ENCODE assay signal across 7 cellular contexts in genomic region chr6:16226117-16227047, GRCh38. TPM values are rescaled to one million over a fixed set of nuclear protein-coding genes. Genes with fewer than 3 reads are reported as not detected.
DNase-seq lines count a peak whose midpoint lies in the region; ATAC-seq, FAIRE-seq and TF ChIP-seq lines count a peak whose summit lies in the region.
"Not testable (repeated sequence)": the region's sequence is repeated elsewhere in the genome, so short reads cannot be mapped to it uniquely, and the experiment has no call there.
"Had no signal": no experiment of that assay in that cellular context is flagged by ENCODE, and none has a peak within 500 bp of the region (broad histone marks: within the 10 kb centered on the region; RNA-seq: fewer than 3 reads in every experiment).

No MANE protein-coding gene starts in this region.

- H3K9me1 ChIP-seq in K562 (ENCODE audit: control insufficient read depth, insufficient read depth, low read length) = not testable (repeated sequence)

- CTCF ChIA-PET in HCT116 (lab: Charles Lee); K562 (lab: Yijun Ruan, JAX; ENCODE audit: low intra/inter-chr PET ratio): not testable (repeated sequence)

- not testable (repeated sequence) for DNase-seq in GM12891 (ENCODE audit: insufficient read length, low spot score); HCT116 (ENCODE audit: low read depth, low spot score); K562 (ENCODE audit: extremely low read depth in 1 of 4, low spot score in 3 of 4)
- DNase-seq in kidney = peak; percentile 66
- DNase-seq in mesenteric fat pad (ENCODE audit: low spot score) = peak; percentile 49
- peak; percentile 71 for DNase-seq in testis

- BruUV-seq in HCT116 (replicated peaks; lab: Mats Ljungman, UMichigan); K562 (replicated peaks; lab: Mats Ljungman, UMichigan): not testable (repeated sequence)

- 92% methylated on average over 22 of the region's 23 CpGs for WGBS in K562 (ENCODE audit: insufficient coverage, low coverage, missing lambda C conversion rate)
- 58 to 71% methylated on average over 12 to 23 of the region's 23 CpGs for WGBS in testis, 2 donors

- not testable (repeated sequence) for H3K36me3 ChIP-seq in HCT116 (ENCODE audit: control insufficient read depth in 1 of 2, insufficient read depth in 2 of 2, low read length in 2 of 2); K562 (ENCODE audit: control insufficient read depth, insufficient read depth, low read length); kidney (ENCODE audit: control insufficient read depth in 1 of 2, insufficient read depth in 2 of 2, low read length in 2 of 2); testis (ENCODE audit: low read depth, missing control alignments)

- not testable (repeated sequence) for TF ChIP-seq EP300 in K562 (IDR thresholded peaks at IDR 0.05; ENCODE audit: low read length)

- not testable (repeated sequence) for H3K9me3 ChIP-seq in HCT116 (ENCODE audit: control insufficient read depth in 1 of 2, insufficient read depth in 1 of 2, low read depth in 1 of 2, low read length in 2 of 2); K562 (replicated peaks; ENCODE audit: control insufficient read depth, insufficient read depth, low read depth, low read length); kidney (ENCODE audit: control insufficient read depth in 1 of 2, low read length in 2 of 2); testis

- FAIRE-seq in GM12891 (lab: Jason Lieb, UNC) = peak; percentile 5
- FAIRE-seq in K562 (lab: Jason Lieb, UNC); kidney (lab: Jason Lieb, UNC): not testable (repeated sequence)

- POLR2A ChIA-PET in HCT116 (lab: Charles Lee) = interaction anchor here (0.6 to 1.2 kb wide), 2 partner anchors 9 to 493 kb away, joined by 3 read pairs; no protein-coding TSS in a partner anchor
- POLR2A ChIA-PET in K562 (lab: Yijun Ruan, JAX) = interaction anchor here (0.6 to 3.6 kb wide), 4 partner anchors 10 to 93 kb away, joined by 3 to 19 read pairs (median 4); partner anchors contain the start of gene GMPR

- H2AFZ ChIP-seq in HCT116 (ENCODE audit: low read depth, low read length, poor library complexity, severe bottlenecking); K562 (ENCODE audit: low read depth, low read length): not testable (repeated sequence)

- in situ Hi-C loops in K562 (cut with MboI) = not testable (repeated sequence)

- H3K27ac ChIP-seq in HCT116 (ENCODE audit: low read depth, low read length); K562 (ENCODE audit: extremely low read depth, low read depth, low read length); kidney (ENCODE audit: low read depth in 2 of 2, low read length in 2 of 2): not testable (repeated sequence)
- peak overlapping the region; percentile 3 to 31 for H3K27ac ChIP-seq in testis

- not testable (repeated sequence) for H3K9me2 ChIP-seq in HCT116 (ENCODE audit: insufficient read depth)

- H4K20me1 ChIP-seq in HCT116 (ENCODE audit: insufficient read depth); K562 (replicated peaks; ENCODE audit: control insufficient read depth, insufficient read depth, low read length): not testable (repeated sequence)

- RAD21 ChIA-PET in HCT116 (lab: Charles Lee; ENCODE audit: low non-redundant PET in 1 of 2, low total read pairs in 2 of 2, uncharacterized antibody in 2 of 2, unreplicated experiment in 2 of 2) = not testable (repeated sequence)

- H3K79me2 ChIP-seq in HCT116 (ENCODE audit: insufficient read depth, low read length); K562 (ENCODE audit: control insufficient read depth, insufficient read depth, low read length): not testable (repeated sequence)

- not testable (repeated sequence) for TF ChIP-seq POLR2A in GM12891 (IDR thresholded peaks at IDR 0.05; ENCODE audit: low read depth, low read length); HCT116 (IDR thresholded peaks at IDR 0.05; ENCODE audit: borderline replicate concordance, extremely low read depth, insufficient read depth, insufficient read length); testis (IDR thresholded peaks at IDR 0.05)
- peak; percentile 81 for TF ChIP-seq POLR2A in K562 (conservative IDR thresholded peaks at IDR 0.05)

- intact Hi-C loops in HCT116 (cut with micrococcal nuclease); K562 (cut with micrococcal nuclease); kidney (cut with DNase I); testis (cut with DNase I; ENCODE audit: low total_unique reads): not testable (repeated sequence)

- not testable (repeated sequence) for H3K4me2 ChIP-seq in HCT116 (ENCODE audit: low read length); K562 (ENCODE audit: insufficient read depth, low read length)

- TF ChIP-seq RAD21 in HCT116 (IDR thresholded peaks at IDR 0.05; ENCODE audit: low read depth); K562 (CRISPR knock-in tag; conservative IDR thresholded peaks at IDR 0.05 in 1 of 2, IDR thresholded peaks at IDR 0.05 in 1 of 2): not testable (repeated sequence)

- peak; percentile 35; the same call in 1 of the 2 replicates for ATAC-seq in HCT116
- ATAC-seq in K562 = not testable (repeated sequence)

- not testable (repeated sequence) for H3K4me1 ChIP-seq in HCT116 (ENCODE audit: control insufficient read depth in 1 of 2, insufficient read depth in 2 of 2, low read length in 2 of 2); kidney (ENCODE audit: control insufficient read depth in 1 of 2, insufficient read depth in 1 of 2, low read depth in 1 of 2, low read length in 2 of 2)
- H3K4me1 ChIP-seq in K562 (replicated peaks in 1 of 2; ENCODE audit: control insufficient read depth in 2 of 2, insufficient read depth in 2 of 2, low read length in 2 of 2) (peaks cover 35 to 67% of the 10 kb centered on the region in 2 experiments), testis (peaks cover 40% of the 10 kb centered on the region)

- not testable (repeated sequence) for H3K27me3 ChIP-seq in HCT116 (ENCODE audit: insufficient read depth, low read length); K562 (ENCODE audit: control insufficient read depth in 2 of 2, insufficient read depth in 2 of 2, low read length in 2 of 2); testis

- not testable (repeated sequence) for H3K9ac ChIP-seq in HCT116 (ENCODE audit: low read length); K562 (ENCODE audit: insufficient read depth in 1 of 2, low read depth in 2 of 2, low read length in 2 of 2); kidney (ENCODE audit: low read length in 2 of 2)

- H3K4me3 ChIP-seq in HCT116 (replicated peaks in 1 of 2; ENCODE audit: low read depth in 1 of 2, low read length in 2 of 2); K562; kidney (ENCODE audit: low read length in 2 of 2): not testable (repeated sequence)
- peak overlapping the region; percentile 18 to 26 for H3K4me3 ChIP-seq in testis

- not testable (repeated sequence) for TF ChIP-seq CTCF in HCT116 (IDR thresholded peaks at IDR 0.05 in 2 of 3, conservative IDR thresholded peaks at IDR 0.05 in 1 of 3; ENCODE audit: borderline replicate concordance in 1 of 3, insufficient read depth in 1 of 3, low read depth in 2 of 3, low read length in 2 of 3); K562 (IDR thresholded peaks at IDR 0.05 in 2 of 3, conservative IDR thresholded peaks at IDR 0.05 in 1 of 3; ENCODE audit: insufficient read depth in 2 of 3, low read depth in 1 of 3, low read length in 3 of 3); kidney (IDR thresholded peaks at IDR 0.05; ENCODE audit: borderline replicate concordance, extremely low read depth, insufficient read depth); testis (IDR thresholded peaks at IDR 0.05)

TF ChIP-seq in K562, 482 proteins besides CTCF, POLR2A, EP300 and RAD21 (continues in another document):
- TF ChIP-seq RBM25 (IDR thresholded peaks at IDR 0.05; ENCODE audit: low read depth, low read length, severe bottlenecking) (peak; percentile 48), CBX1 (IDR thresholded peaks at IDR 0.05; ENCODE audit: low read depth) (peak; percentile 24; the same call in 1 of the 2 replicates), CC2D1A (IDR thresholded peaks at IDR 0.05) (0 out of 2 replicates have a peak, but pooled peaks have one; percentile 18)

RNA-seq across cellular contexts. Expression of gene GMPR, which starts 12.0 kb away (rescaled TPM):
- 9.8 TPM for polyA plus RNA-seq in GM12891 (2012; ENCODE audit: low read depth, missing spikeins)
- total RNA-seq in HCT116 (2021; ENCODE audit: unreplicated experiment) (24.0 TPM), K562 (2014; rRNA removed) (42.5 and 46.2 TPM in 2 replicates), K562 (2014; rRNA removed; fragmentation: Illumina TruSeq; extraction: Trizol) (34.1 and 34.6 TPM in 2 replicates), K562 (2015; rRNA removed; fragmentation: Illumina TruSeq; extraction: Trizol) (52.9 and 53.5 TPM in 2 replicates), K562 (2021) (64.1 and 73.7 TPM in 2 replicates), kidney (51.4 TPM), mesenteric fat pad (5.9 TPM), testis (100 to 1,000 TPM; 164 to 215 TPM)
- polyA plus RNA-seq in HCT116 (2012) = 17.2 and 18.4 TPM in 2 replicates
- 58.9 and 89.1 TPM in 2 replicates for total RNA-seq in K562 (2011; cell fraction: chromatin; rRNA removed; ENCODE audit: low replicate concordance)
- 52.6 and 53.0 TPM in 2 replicates for total RNA-seq in K562 (2011; cell fraction: nucleolus; rRNA removed)
- 58.1 and 58.7 TPM in 2 replicates for total RNA-seq in K562 (2011; cell fraction: nucleoplasm; rRNA removed)
- polyA plus RNA-seq in K562 (2011; rRNA removed) (66.7 and 72.1 TPM in 2 replicates), K562 (2014; fragmentation: Illumina TruSeq; extraction: Trizol) (83.7 and 85.6 TPM in 2 replicates), K562 (2014; fragmentation: Nextera tagmentation; extraction: Ambion mirVana) (10 to 100 TPM; 42.0 to 47.8 TPM), K562 (2014; rRNA removed) (45.6 and 49.8 TPM in 2 replicates), kidney (ENCODE audit: insufficient read depth, low read depth, low replicate concordance) (54.5 TPM), testis (ENCODE audit: insufficient read depth, low read depth, low replicate concordance) (121 TPM)
- polyA plus RNA-seq in K562 (2011; cell fraction: cytosol; rRNA removed) = 97.7 and 111 TPM in 2 replicates
- polyA plus RNA-seq in K562 (2011; cell fraction: nucleus; rRNA removed) = 50.2 and 57.5 TPM in 2 replicates
- 80.2 and 117 TPM in 2 replicates for polyA plus RNA-seq in K562 (2012)
- polyA minus RNA-seq in K562 (2011; rRNA and poly(A)+ RNA removed) = 82.0 and 85.1 TPM in 2 replicates
- polyA minus RNA-seq in K562 (2011; cell fraction: cytosol; rRNA and poly(A)+ RNA removed) = 38.0 and 45.0 TPM in 2 replicates
- 26.5 and 45.9 TPM in 2 replicates for polyA minus RNA-seq in K562 (2011; cell fraction: nucleus; rRNA and poly(A)+ RNA removed)
- total RNA-seq: CD4-positive, alpha-beta memory T cell had no signal
